In genomic region chr3:142272200-142272891, GRCh38 we compare ENCODE assay signal across 17 cellular contexts. TPM values are rescaled to one million over a fixed set of nuclear protein-coding genes. Genes with fewer than 3 reads are reported as not detected.
DNase-seq lines count a peak whose midpoint lies in the region; ATAC-seq and TF ChIP-seq lines count a peak whose summit lies in the region.
"Had no signal": no experiment of that assay in that cellular context is flagged by ENCODE, and none has a peak within 500 bp of the region (broad histone marks: within the 10 kb centered on the region; RNA-seq: fewer than 3 reads in every experiment).

No MANE protein-coding gene starts in this region.

- peak; percentile 16 for DNase-seq in AG10803 (ENCODE audit: low read depth)
- DNase-seq in HS-27A (ENCODE audit: low read depth) = peak; percentile 34
- DNase-seq in astrocyte of the spinal cord (ENCODE audit: low read depth, low spot score) = peak; percentile 14
- peak; percentile 52 for DNase-seq in midbrain (lab: John Stamatoyannopoulos, UW)
- no peak for DNase-seq in Right ventricle myocardium superior
- DNase-seq in NCI-H1105 (lab: John Stamatoyannopoulos, UW) = no peak
- DNase-seq: activated CD4-positive, alpha-beta T cell treated with anti-CD3 and anti-CD28 coated beads for 1 hour; activated naive CD8-positive, alpha-beta T cell treated with anti-CD3 and anti-CD28 coated beads, Interleukin-2, amount 10 ng/mL, durations not matched to agents 7 days and 5 days; activated T-cell treated with anti-CD3 and anti-CD28 coated beads for 4 hours; central memory CD4-positive, alpha-beta T cell; KBM-7; NCI-H1694 treated with DMSO at 0.1 percent for 48 hours; RPMI8226; T-helper 2 cell; transverse colon had no signal

- H3K4me3 ChIP-seq in AG10803 (ENCODE audit: low read length) (no peak overlapping the region), astrocyte of the spinal cord (ENCODE audit: low read depth, low read length) (no peak overlapping the region)
- H3K4me3 ChIP-seq: transverse colon had no signal

- in situ Hi-C loops in astrocyte of the spinal cord (cut with HindIII; ENCODE audit: low sequenced_read_pairs) = no loop called here

- ATAC-seq in Right ventricle myocardium superior (ENCODE audit: poor library complexity) (no peak), GM21526 (IDR thresholded peaks at IDR 0.05; ENCODE audit: low FRiP score, unreplicated experiment) (no peak), HG03521 (IDR thresholded peaks at IDR 0.05; ENCODE audit: unreplicated experiment) (no peak)

- intact Hi-C loops in Right ventricle myocardium superior (cut with DNase I) = no loop called here

- TF ChIP-seq CTCF in AG10803 (conservative IDR thresholded peaks at IDR 0.05; ENCODE audit: low read length) (no peak), astrocyte of the spinal cord (IDR thresholded peaks at IDR 0.05; ENCODE audit: low read depth, low read length) (no peak)

RNA-seq across cellular contexts. Expression of gene GK5, which starts 47.0 kb away (rescaled TPM):
- 9.7 TPM for total RNA-seq in Right ventricle myocardium superior

Comparison
In these comparisons a context has a peak if more than half of its experiments do, and no peak if none do; other contexts are left out.
1. DNase-seq: peak in AG10803 (single experiment), HS-27A (single experiment), astrocyte of the spinal cord (single experiment) and midbrain (single experiment); none in Right ventricle myocardium superior (single experiment) and NCI-H1105 (single experiment).